In genomic region chr1:27485363-27485762, GRCh38 we compare ENCODE assay signal across 1 cellular context.
TF ChIP-seq lines count a peak whose summit lies in the region.

No MANE protein-coding gene starts in this region.

TF ChIP-seq in H1, 55 proteins besides CTCF, POLR2A, EP300 and RAD21:
- TF ChIP-seq CREB1 (IDR thresholded peaks at IDR 0.05): no peak
- no peak for TF ChIP-seq GABPA (IDR thresholded peaks at IDR 0.05; ENCODE audit: borderline replicate concordance, insufficient read depth, low read length)
- peak; percentile 63 for TF ChIP-seq MAFK (IDR thresholded peaks at IDR 0.05; ENCODE audit: low read depth, low read length)
